24 cellular contexts compared by ENCODE assay signal in genomic region chr3:16503191-16503776, GRCh38. TPM values are rescaled to one million over a fixed set of nuclear protein-coding genes. Genes with fewer than 3 reads are reported as not detected.
A peak's percentile ranks its signal among the peaks of the same experiment; 100 is the strongest.
DNase-seq lines count a peak whose midpoint lies in the region; ATAC-seq, FAIRE-seq and TF ChIP-seq lines count a peak whose summit lies in the region.
"Had no signal": no experiment of that assay in that cellular context is flagged by ENCODE, and none has a peak within 500 bp of the region (broad histone marks: within the 10 kb centered on the region; RNA-seq: fewer than 3 reads in every experiment).

No MANE protein-coding gene starts in this region.

- H4K20me1 ChIP-seq in OCI-LY7 (ENCODE audit: insufficient read depth, low read length) = peaks cover 44% of the 10 kb centered on the region

- CTCF ChIA-PET in Caco-2 (lab: Charles Lee) (no interaction called here), OCI-LY7 (lab: Charles Lee; ENCODE audit: unreplicated experiment) (no interaction called here), T-cell (lab: Charles Lee) (no interaction called here)

- no peak for ATAC-seq in T-cell (replicated peaks in 1 of 4)
- ATAC-seq in pancreas = no peak
- ATAC-seq: activated CD8-positive, alpha-beta T cell treated with anti-CD3 and anti-CD28 coated beads, Interleukin-2, amount 10 ng/mL, durations not matched to agents 7 days and 5 days had no signal

- H3K79me2 ChIP-seq in OCI-LY7 (ENCODE audit: insufficient read depth, low read depth, low read length) = peaks cover 100% of the 10 kb centered on the region

- H3K9me3 Mint-ChIP-seq in Caco-2 (ENCODE audit: unreplicated experiment) (no peaks in the 10 kb centered on the region), immature natural killer cell (no peaks in the 10 kb centered on the region), glutamatergic neuron (ENCODE audit: unreplicated experiment) (peaks cover 4% of the 10 kb centered on the region), T-cell (no peaks in the 10 kb centered on the region)
- H3K9me3 Mint-ChIP-seq: activated T-helper 2 cell treated with anti-CD3 and anti-CD28 coated beads, Interferon-gamma antibody, Interleukin-2, Interleukin-4, amounts not matched to agents 10 μg/mL and 5 μg/mL and 100 μg/mL, durations not matched to agents 14 hours and 24 hours and 36 hours; mesothelial cell of epicardium had no signal

- H3K36me3 Mint-ChIP-seq in Caco-2 (ENCODE audit: insufficient read depth, unreplicated experiment) (no peaks in the 10 kb centered on the region), immature natural killer cell (peaks cover 6 to 19% (median 14%) of the 10 kb centered on the region in 3 donors), glutamatergic neuron (ENCODE audit: unreplicated experiment) (peaks cover 9% of the 10 kb centered on the region), T-cell (peaks cover 51% of the 10 kb centered on the region)
- H3K36me3 Mint-ChIP-seq: mesothelial cell of epicardium had no signal

- H3K4me1 Mint-ChIP-seq in Caco-2 (ENCODE audit: low read depth, unreplicated experiment) (peaks cover 26% of the 10 kb centered on the region), immature natural killer cell (peaks cover 78 to 91% of the 10 kb centered on the region in 2 donors), glutamatergic neuron (ENCODE audit: low read depth, unreplicated experiment) (peaks cover 9% of the 10 kb centered on the region), T-cell (peaks cover 70 to 76% (median 73%) of the 10 kb centered on the region in 3 donors)

- 59 to 81% methylated on average over 1 of the region's 1 CpG for WGBS in pancreas, 2 donors

- H3K9me3 ChIP-seq in Caco-2 = no peaks in the 10 kb centered on the region
- H3K9me3 ChIP-seq in OCI-LY7 (ENCODE audit: low read length) = no peaks in the 10 kb centered on the region
- no peaks in the 10 kb centered on the region for H3K9me3 ChIP-seq in pancreas
- H3K9me3 ChIP-seq: uterus had no signal

- H3K27me3 Mint-ChIP-seq in Caco-2 (ENCODE audit: insufficient read depth, unreplicated experiment) = no peaks in the 10 kb centered on the region
- H3K27me3 Mint-ChIP-seq in immature natural killer cell (ENCODE audit: low read depth in 3 of 3) = peaks cover 3 to 10% (median 8%) of the 10 kb centered on the region in 3 donors
- no peaks in the 10 kb centered on the region for H3K27me3 Mint-ChIP-seq in glutamatergic neuron (ENCODE audit: unreplicated experiment)
- H3K27me3 Mint-ChIP-seq in T-cell = no peaks in the 10 kb centered on the region

- H3K4me3 ChIP-seq in Caco-2 (ENCODE audit: low read depth, low read length) (no peak overlapping the region), OCI-LY7 (ENCODE audit: low read depth, low read length, poor library complexity, severe bottlenecking) (no peak overlapping the region), pancreas (no peak overlapping the region)
- H3K4me3 ChIP-seq: neural progenitor cell, smooth muscle cell, uterus had no signal

- POLR2A ChIA-PET in Caco-2 (lab: Charles Lee) (no interaction called here), OCI-LY7 (lab: Charles Lee) (interaction anchor here (3.8 kb wide), 1 partner anchor 21 kb away, joined by 19 read pairs; no protein-coding TSS in a partner anchor), T-cell (lab: Charles Lee) (no interaction called here)

- DNase-seq in NCI-H524 (lab: John Stamatoyannopoulos, UW) (peak; percentile 19 to 43), NCI-H524 treated with DMSO at 0.1 percent for 48 hours (lab: John Stamatoyannopoulos, UW) (no peak), Caco-2 (no peak), OCI-LY7 (ENCODE audit: low spot score) (no peak), immature natural killer cell (no peak), glutamatergic neuron (no peak), T-cell (no peak), pancreas (no peak)
- DNase-seq: activated CD8-positive, alpha-beta T cell treated with anti-CD3 and anti-CD28 coated beads, Interleukin-2, amount 10 ng/mL, durations not matched to agents 7 days and 5 days; amniotic stem cell; caudate nucleus; erythroblast; KG1; NCI-H1048; NCI-H1930; NCI-H510A; stimulated activated CD4-positive, alpha-beta T cell treated with anti-CD3 and anti-CD28 coated beads, Interleukin-4, amount 100 ng/mL, for 1 hour; uterus had no signal

- H3K9me2 ChIP-seq in OCI-LY7 (ENCODE audit: insufficient read depth, low read length) = no peaks in the 10 kb centered on the region

- H3K27ac Mint-ChIP-seq in Caco-2 (ENCODE audit: unreplicated experiment) (peak overlapping the region; percentile 33), immature natural killer cell (peak overlapping the region; percentile 3 to 69 (median 33)), glutamatergic neuron (ENCODE audit: unreplicated experiment) (no peak overlapping the region), T-cell (no peak overlapping the region)
- H3K27ac Mint-ChIP-seq: activated CD8-positive, alpha-beta T cell treated with anti-CD3 and anti-CD28 coated beads, Interleukin-2, amount 10 ng/mL, durations not matched to agents 7 days and 5 days; activated T-helper 2 cell treated with anti-CD3 and anti-CD28 coated beads, Interferon-gamma antibody, Interleukin-2, Interleukin-4, amounts not matched to agents 10 μg/mL and 5 μg/mL and 100 μg/mL, durations not matched to agents 14 hours and 24 hours and 36 hours; mesothelial cell of epicardium; neural progenitor cell had no signal

- intact Hi-C loops in Caco-2 (cut with micrococcal nuclease; ENCODE audit: unreplicated experiment) = no loop called here
- intact Hi-C loops in OCI-LY7 (cut with micrococcal nuclease; ENCODE audit: unreplicated experiment) = no loop called here
- intact Hi-C loops in pancreas (cut with DNase I) = no loop called here

- H3K27me3 ChIP-seq in Caco-2 (replicated peaks; ENCODE audit: control insufficient read depth, insufficient read depth, low read length) (no peaks in the 10 kb centered on the region), pancreas (no peaks in the 10 kb centered on the region)
- H3K27me3 ChIP-seq: neural progenitor cell, uterus had no signal

- TF ChIP-seq CTCF in Caco-2 (IDR thresholded peaks at IDR 0.05; ENCODE audit: insufficient read depth in 1 of 2, low read depth in 1 of 2, low read length in 1 of 2, severe bottlenecking in 1 of 2, unreplicated experiment in 1 of 2) = no peak
- no peak for TF ChIP-seq CTCF in OCI-LY7 (conservative IDR thresholded peaks at IDR 0.05; ENCODE audit: low read length)
- TF ChIP-seq CTCF in glutamatergic neuron (IDR thresholded peaks at IDR 0.05; ENCODE audit: partially characterized antibody, unreplicated experiment) = no peak
- TF ChIP-seq CTCF in pancreas (IDR thresholded peaks at IDR 0.05) = no peak

- H3K36me3 ChIP-seq in Caco-2 (ENCODE audit: control insufficient read depth, insufficient read depth, low read length) (no peaks in the 10 kb centered on the region; the same call in 1 of the 2 replicates), OCI-LY7 (ENCODE audit: insufficient read depth, low read length) (peaks cover 100% of the 10 kb centered on the region), pancreas (no peaks in the 10 kb centered on the region)
- H3K36me3 ChIP-seq: neural progenitor cell, uterus had no signal

- peak overlapping the region; percentile 45; the same call in 1 of the 2 replicates for H3K4me2 ChIP-seq in OCI-LY7 (ENCODE audit: low read length)
- H3K4me2 ChIP-seq: neural progenitor cell, smooth muscle cell had no signal

- H2AFZ ChIP-seq in OCI-LY7 (ENCODE audit: low read length) = no peak overlapping the region
- H2AFZ ChIP-seq: neural progenitor cell had no signal

- H3K4me3 Mint-ChIP-seq in Caco-2 (ENCODE audit: unreplicated experiment) (no peak overlapping the region), immature natural killer cell (no peak overlapping the region), glutamatergic neuron (ENCODE audit: unreplicated experiment) (no peak overlapping the region), T-cell (no peak overlapping the region)
- H3K4me3 Mint-ChIP-seq: activated CD8-positive, alpha-beta T cell treated with anti-CD3 and anti-CD28 coated beads, Interleukin-2, amount 10 ng/mL, durations not matched to agents 7 days and 5 days; mesothelial cell of epicardium; neural progenitor cell had no signal

- H3K4me1 ChIP-seq in Caco-2 (peaks cover 19% of the 10 kb centered on the region), OCI-LY7 (ENCODE audit: insufficient read depth, low read length, poor library complexity, severe bottlenecking) (peaks cover 95% of the 10 kb centered on the region), pancreas (no peaks in the 10 kb centered on the region)
- H3K4me1 ChIP-seq: uterus had no signal

- H3K27ac ChIP-seq in OCI-LY7 (ENCODE audit: low read depth, low read length, poor library complexity, severe bottlenecking) = no peak overlapping the region
- no peak overlapping the region for H3K27ac ChIP-seq in pancreas
- H3K27ac ChIP-seq: C4-2B, neural progenitor cell, uterus had no signal

- no peak for FAIRE-seq in pancreas (lab: Jason Lieb, UNC)
- FAIRE-seq: A204.1 had no signal

- BruUV-seq in Caco-2 (replicated peaks; lab: Mats Ljungman, UMichigan) = no TSS peak
- BruUV-seq in OCI-LY7 (replicated peaks; lab: Mats Ljungman, UMichigan) = no TSS peak

RNA-seq across cellular contexts. Expression of gene RFTN1, which starts 10.2 kb away (rescaled TPM):
- total RNA-seq in Caco-2 (2022) = 8.3 and 10.2 TPM in 2 replicates
- total RNA-seq in OCI-LY7 (2014; rRNA removed; shearing (Covaris generic)) = 76.6 and 81.8 TPM in 2 replicates
- total RNA-seq in OCI-LY7 (2022) = 138 and 152 TPM in 2 replicates
- 100 to 1,000 TPM in 2 of 3 donors, 10 to 100 TPM in 1; 96.5 to 194 (median 109) TPM for polyA plus RNA-seq in immature natural killer cell
- total RNA-seq in glutamatergic neuron (ENCODE audit: unreplicated experiment) = 6.4 TPM
- 10 to 100 TPM; 55.5 to 73.4 (median 70.7) TPM for total RNA-seq in T-cell
- total RNA-seq in pancreas = 10 to 100 TPM in 1 of 6 donors, 1 to 10 TPM in 5; 1.9 to 14.0 (median 2.8) TPM
- polyA plus RNA-seq in pancreas = 1 to 10 TPM; 3.0 to 4.1 TPM

Comparison
In these comparisons a context has a peak if more than half of its experiments do, and no peak if none do; other contexts are left out.
1. DNase-seq: peak in NCI-H524 (2 of 2); none in NCI-H524 treated with DMSO at 0.1 percent for 48 hours (single experiment), Caco-2 (0 of 2), OCI-LY7 (single experiment), immature natural killer cell (0 of 3), glutamatergic neuron (single experiment), T-cell (0 of 34) and pancreas (0 of 6).
2. H3K27ac Mint-ChIP-seq: peak in Caco-2 (single experiment) and immature natural killer cell (6 of 6); none in glutamatergic neuron (single experiment) and T-cell (0 of 2).